In genomic region chr12:49568442-49568776, GRCh38 we compare ENCODE assay signal across 8 cellular contexts. TPM values are rescaled to one million over a fixed set of nuclear protein-coding genes. Genes with fewer than 3 reads are reported as not detected.
DNase-seq lines count a peak whose midpoint lies in the region; ATAC-seq and TF ChIP-seq lines count a peak whose summit lies in the region.

No MANE protein-coding gene starts in this region.

- no peaks in the 10 kb centered on the region for H3K36me3 ChIP-seq in breast epithelium
- H3K36me3 ChIP-seq in mucosa of stomach (ENCODE audit: control insufficient read depth, insufficient read depth, low read length): peaks cover 8% of the 10 kb centered on the region

- H3K27ac Mint-ChIP-seq in activated naive CD4-positive, alpha-beta T cell treated with anti-CD3 and anti-CD28 coated beads, Interleukin-2, amount 10 ng/mL, durations not matched to agents 7 days and 5 days: peak overlapping the region; percentile 96

- no peaks in the 10 kb centered on the region for H3K9me3 ChIP-seq in breast epithelium
- H3K9me3 ChIP-seq in mucosa of stomach (ENCODE audit: control insufficient read depth, low read length): no peaks in the 10 kb centered on the region

- peaks cover 24% of the 10 kb centered on the region for H3K36me3 Mint-ChIP-seq in activated naive CD4-positive, alpha-beta T cell treated with anti-CD3 and anti-CD28 coated beads, Interleukin-2, amount 10 ng/mL, durations not matched to agents 7 days and 5 days

- H3K4me3 ChIP-seq in breast epithelium (peak overlapping the region; percentile 76 to 99 (median 87)), mucosa of stomach (ENCODE audit: low read length) (peak overlapping the region; percentile 81)

- peak overlapping the region; percentile 96 for H3K4me3 Mint-ChIP-seq in activated naive CD4-positive, alpha-beta T cell treated with anti-CD3 and anti-CD28 coated beads, Interleukin-2, amount 10 ng/mL, durations not matched to agents 7 days and 5 days

- H3K4me1 ChIP-seq in breast epithelium: peaks cover 0 to 10% of the 10 kb centered on the region in 2 donors
- H3K4me1 ChIP-seq in mucosa of stomach (ENCODE audit: control insufficient read depth, insufficient read depth, low read length): peaks cover 14% of the 10 kb centered on the region

- no peak for DNase-seq in activated naive CD4-positive, alpha-beta T cell treated with anti-CD3 and anti-CD28 coated beads, Interleukin-2, amount 10 ng/mL, durations not matched to agents 7 days and 5 days
- DNase-seq in activated naive CD4-positive, alpha-beta T cell treated with Interleukin-2 at 50 U/mL for 16 hours: no peak
- DNase-seq in breast epithelium (ENCODE audit: low spot score in 2 of 2): no peak
- DNase-seq in cerebellar cortex (ENCODE audit: low spot score): no peak
- no peak for DNase-seq in NCI-H2029 (lab: John Stamatoyannopoulos, UW)
- no peak for DNase-seq in foreskin melanocyte

- H3K27ac ChIP-seq in breast epithelium: peak overlapping the region; percentile 91 to 96

- intact Hi-C loops in breast epithelium (cut with DNase I; ENCODE audit: low total_unique reads): no loop called here

- CTCF ChIA-PET in activated naive CD4-positive, alpha-beta T cell treated with anti-CD3 and anti-CD28 coated beads, Interleukin-2, amount 10 ng/mL, durations not matched to agents 7 days and 5 days (lab: Charles Lee): interaction anchor here (0.9 to 3.6 kb wide), 3 partner anchors 13 to 55 kb away, joined by 4 to 18 read pairs (median 5); partner anchors contain the start of gene PRPF40B

- no peaks in the 10 kb centered on the region for H3K27me3 ChIP-seq in breast epithelium
- no peaks in the 10 kb centered on the region for H3K27me3 ChIP-seq in mucosa of stomach (ENCODE audit: control insufficient read depth, insufficient read depth, low read length)

- no peaks in the 10 kb centered on the region for H3K9me3 Mint-ChIP-seq in activated naive CD4-positive, alpha-beta T cell treated with anti-CD3 and anti-CD28 coated beads, Interleukin-2, amount 10 ng/mL, durations not matched to agents 7 days and 5 days

- TF ChIP-seq POLR2A in breast epithelium (IDR thresholded peaks at IDR 0.05): no peak

- no peak for TF ChIP-seq CTCF in breast epithelium (IDR thresholded peaks at IDR 0.05)

- peak overlapping the region; percentile 74 for H3K9ac ChIP-seq in mucosa of stomach (ENCODE audit: low read length)

- peak; percentile 3 for ATAC-seq in HG03520 (IDR thresholded peaks at IDR 0.05; ENCODE audit: unreplicated experiment)

- peaks cover 58% of the 10 kb centered on the region for H3K4me1 Mint-ChIP-seq in activated naive CD4-positive, alpha-beta T cell treated with anti-CD3 and anti-CD28 coated beads, Interleukin-2, amount 10 ng/mL, durations not matched to agents 7 days and 5 days

- no peaks in the 10 kb centered on the region for H3K27me3 Mint-ChIP-seq in activated naive CD4-positive, alpha-beta T cell treated with anti-CD3 and anti-CD28 coated beads, Interleukin-2, amount 10 ng/mL, durations not matched to agents 7 days and 5 days

RNA-seq across cellular contexts. Expression of gene MCRS1, which starts 0.5 kb away (rescaled TPM):
- 10 to 100 TPM; 37.6 to 52.4 (median 52.1) TPM for total RNA-seq in breast epithelium

RNA-seq across cellular contexts. Expression of gene KCNH3, which starts 29.6 kb away (rescaled TPM):
- 1 to 10 TPM in 1 of 3 donors, under 1 TPM in 1, not detected in 1; 0.66 to 1.3 TPM for total RNA-seq in breast epithelium

RNA-seq across cellular contexts. Expression of gene FAM186B, which starts 37.0 kb away (rescaled TPM):
- under 1 TPM; 0.59 to 0.98 (median 0.96) TPM for total RNA-seq in breast epithelium

RNA-seq across cellular contexts. Expression of gene PRPF40B, which starts 55.0 kb away (rescaled TPM):
- total RNA-seq in breast epithelium: 10 to 100 TPM; 10.4 to 34.0 (median 32.8) TPM
